Comparison of ENCODE assay signal across 16 cellular contexts in genomic region chr17:73470369-73470768, GRCh38.
"Had no signal": no experiment of that assay in that cellular context is flagged by ENCODE, and none has a peak within 500 bp of the region (broad histone marks: within the 10 kb centered on the region; RNA-seq: fewer than 3 reads in every experiment).

No MANE protein-coding gene starts in this region.

- ATAC-seq: esophagus mucosa, heart left ventricle, left colon, mucosa of descending colon, natural killer cell had no signal

- H3K27me3 ChIP-seq: heart left ventricle, sigmoid colon, uterus had no signal

- DNase-seq: effector CD8-positive, alpha-beta T cell; heart left ventricle; hippocampal formation; left colon; mucosa of descending colon; natural killer cell; sigmoid colon; stimulated activated CD4-positive, alpha-beta T cell treated with anti-CD3 and anti-CD28 coated beads, Interleukin-2, amount 100 ng/mL, for 48 hours; stimulated activated naive CD4-positive, alpha-beta T cell treated with Interleukin-2 at 50 U/mL for 16 hours; uterus had no signal

- H3K9me3 ChIP-seq: heart left ventricle, mucosa of descending colon, neutrophil, sigmoid colon, uterus had no signal

- H3K36me3 ChIP-seq: heart left ventricle, neutrophil, sigmoid colon, uterus had no signal

- H3K4me3 ChIP-seq: coronary artery, heart left ventricle, mucosa of descending colon, sigmoid colon, skin epidermis, uterus had no signal

- H3K27ac ChIP-seq: coronary artery, heart left ventricle, neutrophil, sigmoid colon, skin epidermis, uterus had no signal

- FAIRE-seq: endometrium, frontal cortex had no signal

- H3K4me1 ChIP-seq: uterus had no signal
